Comparison of ENCODE assay signal across 27 cellular contexts in genomic region chr22:50483977-50484853, GRCh38. TPM values are rescaled to one million over a fixed set of nuclear protein-coding genes. Genes with fewer than 3 reads are reported as not detected.
A peak's percentile ranks its signal among the peaks of the same experiment; 100 is the strongest.
DNase-seq lines count a peak whose midpoint lies in the region; ATAC-seq, FAIRE-seq and TF ChIP-seq lines count a peak whose summit lies in the region.
"Had no signal": no experiment of that assay in that cellular context is flagged by ENCODE, and none has a peak within 500 bp of the region (broad histone marks: within the 10 kb centered on the region; RNA-seq: fewer than 3 reads in every experiment).

No MANE protein-coding gene starts in this region.

- no peak for TF ChIP-seq POLR2A in A549 (IDR thresholded peaks at IDR 0.05; ENCODE audit: low read length)

- H3K4me1 ChIP-seq in A549 (peaks cover 24% of the 10 kb centered on the region; the same call in 2 of the 3 replicates), HEK293 (ENCODE audit: control insufficient read depth, insufficient read depth, low read length) (no peaks in the 10 kb centered on the region)

- H3K9me3 ChIP-seq in A549 = no peaks in the 10 kb centered on the region
- H3K9me3 ChIP-seq in HEK293 (ENCODE audit: control insufficient read depth, insufficient read depth, low read depth, low read length) = no peaks in the 10 kb centered on the region
- H3K9me3 ChIP-seq: thoracic aorta had no signal

- TF ChIP-seq CTCF in A549 (IDR thresholded peaks at IDR 0.05) (no peak), HEK293 (tag by site-specific recombination; IDR thresholded peaks at IDR 0.05) (no peak), chondrocyte (IDR thresholded peaks at IDR 0.05) (no peak)

- DNase-seq in A549 (ENCODE audit: low read depth in 1 of 2, low spot score in 1 of 2) (no peak), chondrocyte (ENCODE audit: low spot score) (no peak), mucosa of gallbladder (ENCODE audit: low spot score) (peak; percentile 59), iPS-NIHi7 (ENCODE audit: extremely low spot score) (no peak), NCI-H1694 (lab: John Stamatoyannopoulos, UW) (no peak), GM03348 (ENCODE audit: low spot score) (no peak), UCSD-AML1 (lab: John Stamatoyannopoulos, UW; ENCODE audit: unreplicated experiment) (no peak)
- DNase-seq: activated CD4-positive, CD25-positive, alpha-beta regulatory T cell treated with anti-CD3 and anti-CD28 coated beads, Interleukin-2, amount 50 U/mL, for 72 hours; activated CD8-positive, alpha-beta memory T cell treated with anti-CD3 and anti-CD28 coated beads for 24 hours; cerebellar nuclear complex; H9; left ventricle myocardium superior; NCI-H1092 treated with DMSO at 0.1 percent for 48 hours; NCI-H2081; NCI-H510A; NK-92 treated with Interleukin-12 subunit alpha and Interleukin-12 subunit beta, amount 100 ng/mL, for 24 hours; T-helper 9 cell had no signal

- CTCF ChIA-PET in A549 (lab: Yijun Ruan, JAX) = interaction anchor here (0.9 to 1.2 kb wide), 3 partner anchors 14 to 79 kb away, joined by 3 to 6 read pairs (median 3); no protein-coding TSS in a partner anchor
- CTCF ChIA-PET in HEK293 (lab: Yijun Ruan, JAX) = interaction anchor here (0.6 to 3.1 kb wide), 3 partner anchors 13 to 292 kb away, joined by 3 to 21 read pairs (median 5); no protein-coding TSS in a partner anchor

- H3K4me3 ChIP-seq in A549 (no peak overlapping the region), HEK293 (ENCODE audit: low read depth, low read length) (no peak overlapping the region)
- H3K4me3 ChIP-seq: thoracic aorta had no signal

- no peak for TF ChIP-seq RAD21 in A549 (conservative IDR thresholded peaks at IDR 0.05 in 1 of 2, IDR thresholded peaks at IDR 0.05 in 1 of 2)

- no peaks in the 10 kb centered on the region for H3K27me3 Mint-ChIP-seq in chondrocyte (ENCODE audit: low read depth)
- H3K27me3 Mint-ChIP-seq: activated naive CD8-positive, alpha-beta T cell had no signal

- peaks cover 27% of the 10 kb centered on the region for H3K4me1 Mint-ChIP-seq in chondrocyte (ENCODE audit: low read depth)

- peak overlapping the region; percentile 12; the same call in 1 of the 3 replicates for H3K4me2 ChIP-seq in A549

- H3K36me3 ChIP-seq in HEK293 (ENCODE audit: control insufficient read depth in 2 of 2, insufficient read depth in 1 of 2, low read length in 2 of 2) = no peaks in the 10 kb centered on the region
- H3K36me3 ChIP-seq: thoracic aorta had no signal

- peak overlapping the region; percentile 27 for H3K27ac Mint-ChIP-seq in chondrocyte (ENCODE audit: unreplicated experiment)
- H3K27ac Mint-ChIP-seq: activated naive CD8-positive, alpha-beta T cell; CD8-positive, alpha-beta T cell had no signal

- peak overlapping the region; percentile 44 for H3K4me3 Mint-ChIP-seq in chondrocyte (ENCODE audit: unreplicated experiment)
- H3K4me3 Mint-ChIP-seq: activated naive CD8-positive, alpha-beta T cell; H9 had no signal

- POLR2A ChIA-PET in A549 (lab: Yijun Ruan, JAX) (no interaction called here), HEK293 (lab: Yijun Ruan, JAX) (interaction anchor here (0.6 to 2.2 kb wide), 4 partner anchors 16 to 53 kb away, joined by 3 to 7 read pairs (median 4); partner anchors contain the start of genes LMF2 and NCAPH2)

- no peak for TF ChIP-seq EP300 in A549 (IDR thresholded peaks at IDR 0.05)

- 84% methylated on average over 17 of the region's 31 CpGs for WGBS in A549 (ENCODE audit: missing lambda C conversion rate)

- peaks cover 2% of the 10 kb centered on the region for H3K36me3 Mint-ChIP-seq in chondrocyte (ENCODE audit: low read depth)
- H3K36me3 Mint-ChIP-seq: activated naive CD8-positive, alpha-beta T cell; CD8-positive, alpha-beta T cell had no signal

- H3K27ac ChIP-seq in A549 (peak overlapping the region in 1 of 2 experiments; percentile 22; a peak in 1 of 6 replicates), HEK293 (ENCODE audit: extremely low read depth, low read depth, low read length) (no peak overlapping the region)
- H3K27ac ChIP-seq: thoracic aorta had no signal

- ATAC-seq in A549 = no peak
- ATAC-seq: CD8-positive, alpha-beta T cell; left ventricle myocardium superior; sciatic nerve had no signal

- H3K9me3 Mint-ChIP-seq in chondrocyte (ENCODE audit: low read depth) = no peaks in the 10 kb centered on the region
- H3K9me3 Mint-ChIP-seq: CD8-positive, alpha-beta T cell; H9 had no signal

- FAIRE-seq in A549 (lab: Jason Lieb, UNC) = no peak

TF ChIP-seq in A549, 52 proteins besides CTCF, POLR2A, EP300 and RAD21 (continues in another document):
- no peak for TF ChIP-seq FOSL2 (IDR thresholded peaks at IDR 0.05)
- TF ChIP-seq FOSL2 (CRISPR knock-in tag; IDR thresholded peaks at IDR 0.05) = no peak
- no peak for TF ChIP-seq CHD2 (IDR thresholded peaks at IDR 0.05; ENCODE audit: low read length, partially characterized antibody)
- TF ChIP-seq, protein P1, sequence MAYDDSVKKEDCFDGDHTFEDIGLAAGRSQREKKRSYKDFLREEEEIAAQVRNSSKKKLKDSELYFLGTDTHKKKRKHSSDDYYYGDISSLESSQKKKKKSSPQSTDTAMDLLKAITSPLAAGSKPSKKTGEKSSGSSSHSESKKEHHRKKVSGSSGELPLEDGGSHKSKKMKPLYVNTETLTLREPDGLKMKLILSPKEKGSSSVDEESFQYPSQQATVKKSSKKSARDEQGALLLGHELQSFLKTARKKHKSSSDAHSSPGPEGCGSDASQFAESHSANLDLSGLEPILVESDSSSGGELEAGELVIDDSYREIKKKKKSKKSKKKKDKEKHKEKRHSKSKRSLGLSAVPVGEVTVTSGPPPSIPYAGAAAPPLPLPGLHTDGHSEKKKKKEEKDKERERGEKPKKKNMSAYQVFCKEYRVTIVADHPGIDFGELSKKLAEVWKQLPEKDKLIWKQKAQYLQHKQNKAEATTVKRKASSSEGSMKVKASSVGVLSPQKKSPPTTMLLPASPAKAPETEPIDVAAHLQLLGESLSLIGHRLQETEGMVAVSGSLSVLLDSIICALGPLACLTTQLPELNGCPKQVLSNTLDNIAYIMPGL (CRISPR knock-in tag; IDR thresholded peaks at IDR 0.05; ENCODE audit: borderline replicate concordance) = no peak
- TF ChIP-seq HOXA7 (CRISPR knock-in tag; IDR thresholded peaks at IDR 0.05) = no peak

TF ChIP-seq in HEK293, 187 proteins besides CTCF, POLR2A, EP300 and RAD21:
- TF ChIP-seq KLF1 (tag by site-specific recombination; IDR thresholded peaks at IDR 0.05) = peak; percentile 30; the same call in 1 of the 2 replicates
- TF ChIP-seq ZNF19 (tag by site-specific recombination; IDR thresholded peaks at IDR 0.05; ENCODE audit: low read depth) = no peak
- TF ChIP-seq ZNF341 (tag by site-specific recombination; IDR thresholded peaks at IDR 0.05; ENCODE audit: low read depth) = no peak

RNA-seq across cellular contexts. Expression of gene MIOX, which starts 2.4 kb away (rescaled TPM):
- polyA plus RNA-seq in A549 (2011; rRNA removed) = 0.08 and 0.20 TPM in 2 replicates
- polyA plus RNA-seq in A549 (2012; cell fraction: cytosol; rRNA removed) = 0.06 and 0.11 TPM in 2 replicates
- 0.39 and 1.00 TPM in 2 replicates for polyA plus RNA-seq in A549 (2012; cell fraction: nucleus; rRNA removed)
- not detected in 3 replicates for polyA plus RNA-seq in A549 (2017; fragmentation: RNase III; extraction: RNeasy Plus Mini Kit Qiagen cat#74134 plus additional on column Dnase treatment)
- polyA minus RNA-seq in A549 (2011; rRNA and poly(A)+ RNA removed) = not detected in 2 replicates
- total RNA-seq in chondrocyte = 0.99 to 1.6 TPM in 2 of 3 replicates, not detected in the other
- 1.6 TPM for total RNA-seq in mucosa of gallbladder
- total RNA-seq: CD8-positive, alpha-beta T cell; Daoy; glomerular endothelial cell; HT1080; left ventricle myocardium superior; LHCN-M2; omental fat pad; sciatic nerve; thoracic aorta had no signal

RNA-seq across cellular contexts. Expression of gene ADM2, which starts 2.9 kb away (rescaled TPM):
- polyA plus RNA-seq in A549 (2011; rRNA removed) = 0.99 and 1.1 TPM in 2 replicates
- 0.45 and 0.60 TPM in 2 replicates for polyA plus RNA-seq in A549 (2012; cell fraction: cytosol; rRNA removed)
- 0.83 and 1.4 TPM in 2 replicates for polyA plus RNA-seq in A549 (2012; cell fraction: nucleus; rRNA removed)
- polyA plus RNA-seq in A549 (2017; fragmentation: RNase III; extraction: RNeasy Plus Mini Kit Qiagen cat#74134 plus additional on column Dnase treatment) = 0.46 to 0.62 TPM (median 0.50 TPM) in 3 replicates
- polyA minus RNA-seq in A549 (2011; rRNA and poly(A)+ RNA removed) = 0.50 and 0.78 TPM in 2 replicates
- total RNA-seq in chondrocyte = 1.5 to 46.5 TPM (median 46.5 TPM) in 3 replicates
- 5.1 TPM for total RNA-seq in mucosa of gallbladder
- total RNA-seq: left ventricle myocardium superior, LHCN-M2 had no signal

RNA-seq across cellular contexts. Expression of gene SBF1, which starts 9.4 kb away (rescaled TPM):
- polyA plus RNA-seq in A549 (2011; rRNA removed) (9.6 and 12.7 TPM in 2 replicates), A549 (2017; fragmentation: RNase III; extraction: RNeasy Plus Mini Kit Qiagen cat#74134 plus additional on column Dnase treatment) (19.5 to 23.0 TPM (median 20.9 TPM) in 3 replicates)
- polyA plus RNA-seq in A549 (2012; cell fraction: cytosol; rRNA removed) = 17.0 and 26.7 TPM in 2 replicates
- polyA plus RNA-seq in A549 (2012; cell fraction: nucleus; rRNA removed) = 54.9 and 78.2 TPM in 2 replicates
- 18.6 and 29.0 TPM in 2 replicates for polyA minus RNA-seq in A549 (2011; rRNA and poly(A)+ RNA removed)
- total RNA-seq in chondrocyte (103 to 110 TPM (median 104 TPM) in 3 replicates), mucosa of gallbladder (95.8 TPM)

RNA-seq across cellular contexts. Expression of gene LMF2, which starts 23.3 kb away (rescaled TPM):
- polyA plus RNA-seq in A549 (2011; rRNA removed) (13.0 and 15.1 TPM in 2 replicates), A549 (2017; fragmentation: RNase III; extraction: RNeasy Plus Mini Kit Qiagen cat#74134 plus additional on column Dnase treatment) (31.8 to 34.2 TPM (median 32.5 TPM) in 3 replicates)
- 32.8 and 51.2 TPM in 2 replicates for polyA plus RNA-seq in A549 (2012; cell fraction: cytosol; rRNA removed)
- polyA plus RNA-seq in A549 (2012; cell fraction: nucleus; rRNA removed) = 317 and 562 TPM in 2 replicates
- polyA minus RNA-seq in A549 (2011; rRNA and poly(A)+ RNA removed) = 11.6 and 15.9 TPM in 2 replicates
- total RNA-seq in chondrocyte (111 to 124 TPM (median 120 TPM) in 3 replicates), mucosa of gallbladder (89.1 TPM)

RNA-seq across cellular contexts. Expression of gene NCAPH2, which starts 23.8 kb away (rescaled TPM):
- polyA plus RNA-seq in A549 (2011; rRNA removed) = 13.9 and 14.3 TPM in 2 replicates
- 32.0 and 36.0 TPM in 2 replicates for polyA plus RNA-seq in A549 (2012; cell fraction: cytosol; rRNA removed)
- polyA plus RNA-seq in A549 (2012; cell fraction: nucleus; rRNA removed) = 80.2 and 89.5 TPM in 2 replicates
- 27.7 to 29.4 TPM (median 29.1 TPM) in 3 replicates for polyA plus RNA-seq in A549 (2017; fragmentation: RNase III; extraction: RNeasy Plus Mini Kit Qiagen cat#74134 plus additional on column Dnase treatment)
- polyA minus RNA-seq in A549 (2011; rRNA and poly(A)+ RNA removed) = 22.2 and 25.2 TPM in 2 replicates
- total RNA-seq in chondrocyte = 37.4 to 51.2 TPM (median 38.9 TPM) in 3 replicates
- 35.2 TPM for total RNA-seq in mucosa of gallbladder
